ENCODE assay signal across 8 cellular contexts in genomic region chr1:185316163-185317033, GRCh38. TPM values are rescaled to one million over a fixed set of nuclear protein-coding genes. Genes with fewer than 3 reads are reported as not detected.
DNase-seq lines count a peak whose midpoint lies in the region; ATAC-seq and TF ChIP-seq lines count a peak whose summit lies in the region.

No MANE protein-coding gene starts in this region.

- WGBS in IMR-90 (ENCODE audit: extremely low coverage in 2 of 2, insufficient read length in 1 of 2), 2 experiments, result 0% methylated on average over 26 of the region's 88 CpGs; no CpG with 5 or more reads in 1 of the 2 experiments

- H3K27ac Mint-ChIP-seq in activated T-helper 1 cell treated with anti-CD3 and anti-CD28 coated beads, Interleukin-12 subunit alpha, Interleukin-12 subunit beta, Interleukin-2, Interleukin-4 antibody, amounts not matched to agents 30 ng/mL and 10 ng/mL and 1 ng/mL, durations not matched to agents 14 hours and 24 hours and 36 hours, result peak overlapping the region; percentile 97
- H3K27ac Mint-ChIP-seq in naive thymus-derived CD8-positive, alpha-beta T cell, result peak overlapping the region; percentile 97 to 100 (median 99)
- peak overlapping the region; percentile 92 for H3K27ac Mint-ChIP-seq in stimulated activated memory B cell treated with anti-CD40 and anti-IgM and Interleukin-4, amounts not matched to agents 10 μg/mL and 1 μg/mL and 100 μg/mL, for 72 hours

- dilution Hi-C loops in IMR-90 (cut with HindIII; ENCODE audit: low sequenced_read_pairs, unreplicated experiment), result no loop called here

- in situ Hi-C loops in IMR-90 (cut with MboI; ENCODE audit: low sequenced_read_pairs) (no loop called here), Panc1 (cut with HindIII; ENCODE audit: low pct_unique_long_range_greater_than_20kb, low sequenced_read_pairs) (no loop called here)

- H3K9me3 Mint-ChIP-seq in activated T-helper 1 cell treated with anti-CD3 and anti-CD28 coated beads, Interleukin-12 subunit alpha, Interleukin-12 subunit beta, Interleukin-2, Interleukin-4 antibody, amounts not matched to agents 30 ng/mL and 10 ng/mL and 1 ng/mL, durations not matched to agents 14 hours and 24 hours and 36 hours, result peaks cover 12% of the 10 kb centered on the region
- no peaks in the 10 kb centered on the region for H3K9me3 Mint-ChIP-seq in naive thymus-derived CD8-positive, alpha-beta T cell
- no peaks in the 10 kb centered on the region for H3K9me3 Mint-ChIP-seq in stimulated activated memory B cell treated with anti-CD40 and anti-IgM and Interleukin-4, amounts not matched to agents 10 μg/mL and 1 μg/mL and 100 μg/mL, for 72 hours

- peak overlapping the region; percentile 93 for H2AFZ ChIP-seq in IMR-90 (replicated peaks; ENCODE audit: low read length, poor library complexity)

- peak overlapping the region; percentile 96 for H3K4ac ChIP-seq in IMR-90 (ENCODE audit: low read depth, low read length)

- peaks cover 32% of the 10 kb centered on the region for H4K20me1 ChIP-seq in IMR-90 (ENCODE audit: insufficient read depth, low read length)

- H3K27ac ChIP-seq in IMR-90 (ENCODE audit: insufficient read depth, low read length) (peak overlapping the region; percentile 94), Panc1 (ENCODE audit: low read length) (peak overlapping the region; percentile 92)

- H4K8ac ChIP-seq in IMR-90 (ENCODE audit: low read depth in 2 of 2, low read length in 2 of 2), result peak overlapping the region; percentile 38 to 69; a peak in 3 of 4 replicates

- peak overlapping the region; percentile 67 for H4K91ac ChIP-seq in IMR-90 (ENCODE audit: insufficient read depth, low read depth, low read length)

- DNase-seq in DMS153 treated with DMSO at 0.1 percent for 48 hours (lab: John Stamatoyannopoulos, UW; ENCODE audit: unreplicated experiment), result peak; percentile 73
- DNase-seq in IMR-90, result peak; percentile 88
- DNase-seq in Panc1 (ENCODE audit: low read depth, low spot score), result peak; percentile 27
- peak; percentile 82 for DNase-seq in activated T-helper 1 cell treated with anti-CD3 and anti-CD28 coated beads, Interleukin-12 subunit alpha, Interleukin-12 subunit beta, Interleukin-2, Interleukin-4 antibody, amounts not matched to agents 30 ng/mL and 10 ng/mL and 1 ng/mL, durations not matched to agents 14 hours and 24 hours and 36 hours (ENCODE audit: low spot score)
- peak; percentile 94 for DNase-seq in fibroblast of gingiva (ENCODE audit: low read depth)
- peak; percentile 84 to 96 (median 88) for DNase-seq in naive thymus-derived CD8-positive, alpha-beta T cell

- no peaks in the 10 kb centered on the region for H3K27me3 Mint-ChIP-seq in activated T-helper 1 cell treated with anti-CD3 and anti-CD28 coated beads, Interleukin-12 subunit alpha, Interleukin-12 subunit beta, Interleukin-2, Interleukin-4 antibody, amounts not matched to agents 30 ng/mL and 10 ng/mL and 1 ng/mL, durations not matched to agents 14 hours and 24 hours and 36 hours (ENCODE audit: insufficient read depth)
- no peaks in the 10 kb centered on the region for H3K27me3 Mint-ChIP-seq in naive thymus-derived CD8-positive, alpha-beta T cell
- H3K27me3 Mint-ChIP-seq in stimulated activated memory B cell treated with anti-CD40 and anti-IgM and Interleukin-4, amounts not matched to agents 10 μg/mL and 1 μg/mL and 100 μg/mL, for 72 hours, result no peaks in the 10 kb centered on the region

- no peaks in the 10 kb centered on the region for H3K9me1 ChIP-seq in IMR-90 (ENCODE audit: insufficient read depth, low read length)

- H3K9me3 ChIP-seq in IMR-90 (ENCODE audit: control insufficient read depth, insufficient read depth, low read length), result no peaks in the 10 kb centered on the region
- no peaks in the 10 kb centered on the region for H3K9me3 ChIP-seq in Panc1 (ENCODE audit: control insufficient read depth, insufficient read depth, low read depth, low read length)

- no TSS peak for BruUV-seq in IMR-90 (replicated peaks; lab: Mats Ljungman, UMichigan)
- BruUV-seq in Panc1 (replicated peaks; lab: Mats Ljungman, UMichigan), result no TSS peak

- peak overlapping the region; percentile 74 for H3K18ac ChIP-seq in IMR-90 (ENCODE audit: low read depth, low read length)

- H3K36me3 Mint-ChIP-seq in activated T-helper 1 cell treated with anti-CD3 and anti-CD28 coated beads, Interleukin-12 subunit alpha, Interleukin-12 subunit beta, Interleukin-2, Interleukin-4 antibody, amounts not matched to agents 30 ng/mL and 10 ng/mL and 1 ng/mL, durations not matched to agents 14 hours and 24 hours and 36 hours (ENCODE audit: low read depth), result peaks cover 46% of the 10 kb centered on the region
- no peaks in the 10 kb centered on the region for H3K36me3 Mint-ChIP-seq in naive thymus-derived CD8-positive, alpha-beta T cell
- no peaks in the 10 kb centered on the region for H3K36me3 Mint-ChIP-seq in stimulated activated memory B cell treated with anti-CD40 and anti-IgM and Interleukin-4, amounts not matched to agents 10 μg/mL and 1 μg/mL and 100 μg/mL, for 72 hours

- H3K4me3 Mint-ChIP-seq in activated T-helper 1 cell treated with anti-CD3 and anti-CD28 coated beads, Interleukin-12 subunit alpha, Interleukin-12 subunit beta, Interleukin-2, Interleukin-4 antibody, amounts not matched to agents 30 ng/mL and 10 ng/mL and 1 ng/mL, durations not matched to agents 14 hours and 24 hours and 36 hours, result peak overlapping the region; percentile 94
- H3K4me3 Mint-ChIP-seq in naive thymus-derived CD8-positive, alpha-beta T cell, result peak overlapping the region; percentile 91 to 99 (median 96)
- peak overlapping the region; percentile 98 for H3K4me3 Mint-ChIP-seq in stimulated activated memory B cell treated with anti-CD40 and anti-IgM and Interleukin-4, amounts not matched to agents 10 μg/mL and 1 μg/mL and 100 μg/mL, for 72 hours

- H3K27me3 ChIP-seq in IMR-90 (ENCODE audit: control insufficient read depth, insufficient read depth, low read length) (no peaks in the 10 kb centered on the region), Panc1 (ENCODE audit: control insufficient read depth, insufficient read depth, low read length) (no peaks in the 10 kb centered on the region)

- peak overlapping the region; percentile 97 for H3K9ac ChIP-seq in IMR-90 (ENCODE audit: low read depth, low read length)

- peak overlapping the region; percentile 38; the same call in 1 of the 2 replicates for H2AK5ac ChIP-seq in IMR-90 (ENCODE audit: low read depth, low read length)

- peaks cover 7% of the 10 kb centered on the region for H3K4me1 ChIP-seq in IMR-90 (ENCODE audit: control insufficient read depth, insufficient read depth, low read length)
- H3K4me1 ChIP-seq in Panc1 (ENCODE audit: control insufficient read depth, insufficient read depth, low read length), result peaks cover 22% of the 10 kb centered on the region

- POLR2A ChIA-PET in IMR-90 (lab: Charles Lee; ENCODE audit: unreplicated experiment) (interaction anchor here (0.8 to 0.9 kb wide), 2 partner anchors 123 to 336 kb away, joined by 3 read pairs; no protein-coding TSS in a partner anchor), Panc1 (lab: Charles Lee) (interaction anchor here (0.6 to 1.0 kb wide), 5 partner anchors 21 to 509 kb away, joined by 3 to 12 read pairs (median 4); no protein-coding TSS in a partner anchor)
- POLR2A ChIA-PET in naive thymus-derived CD8-positive, alpha-beta T cell (lab: Charles Lee), result interaction anchor here (0.6 to 4.6 kb wide), 38 partner anchors 11 to 1059 kb away, joined by 3 to 58 read pairs (median 6); partner anchors contain the start of genes ODR4, RNF2, SWT1 and TPR

- H2BK5ac ChIP-seq in IMR-90 (ENCODE audit: low read depth, low read length, poor library complexity, severe bottlenecking), result peak overlapping the region; percentile 73

- H3K4me2 ChIP-seq in IMR-90 (ENCODE audit: low read depth, low read length), result peak overlapping the region; percentile 99

- H3K4me1 Mint-ChIP-seq in activated T-helper 1 cell treated with anti-CD3 and anti-CD28 coated beads, Interleukin-12 subunit alpha, Interleukin-12 subunit beta, Interleukin-2, Interleukin-4 antibody, amounts not matched to agents 30 ng/mL and 10 ng/mL and 1 ng/mL, durations not matched to agents 14 hours and 24 hours and 36 hours (ENCODE audit: low read depth), result peaks cover 58% of the 10 kb centered on the region
- peaks cover 25 to 63% (median 60%) of the 10 kb centered on the region in 4 donors for H3K4me1 Mint-ChIP-seq in naive thymus-derived CD8-positive, alpha-beta T cell
- H3K4me1 Mint-ChIP-seq in stimulated activated memory B cell treated with anti-CD40 and anti-IgM and Interleukin-4, amounts not matched to agents 10 μg/mL and 1 μg/mL and 100 μg/mL, for 72 hours, result peaks cover 54% of the 10 kb centered on the region

- H3K36me3 ChIP-seq in IMR-90 (ENCODE audit: control insufficient read depth, insufficient read depth, low read length), result no peaks in the 10 kb centered on the region
- H3K36me3 ChIP-seq in Panc1 (ENCODE audit: control insufficient read depth, insufficient read depth, low read length), result no peaks in the 10 kb centered on the region; the same call in 1 of the 2 replicates

- H3K4me3 ChIP-seq in IMR-90 (ENCODE audit: insufficient read depth, low read depth, low read length) (peak overlapping the region; percentile 89), Panc1 (ENCODE audit: low read depth in 2 of 2, low read length in 2 of 2) (peak overlapping the region; percentile 86 to 97)

- H2AK9ac ChIP-seq in IMR-90 (replicated peaks; ENCODE audit: low read depth, low read length, poor library complexity), result peak overlapping the region; percentile 65

- TF ChIP-seq CTCF in IMR-90 (conservative IDR thresholded peaks at IDR 0.05; ENCODE audit: low read depth, low read length) (no peak), Panc1 (IDR thresholded peaks at IDR 0.05) (no peak)

- ATAC-seq in GM21528 (IDR thresholded peaks at IDR 0.05; ENCODE audit: low FRiP score, unreplicated experiment), result peak; percentile 49
- peak; percentile 75 for ATAC-seq in IMR-90 (ENCODE audit: low read depth)
- ATAC-seq in Panc1, result peak; percentile 86
- ATAC-seq in naive thymus-derived CD8-positive, alpha-beta T cell, result peak; percentile 43 to 45
- ATAC-seq in stimulated activated memory B cell treated with anti-CD40 and anti-IgM and Interleukin-4, amounts not matched to agents 10 μg/mL and 1 μg/mL and 100 μg/mL, for 72 hours, result peak; percentile 68

- H3K14ac ChIP-seq in IMR-90 (replicated peaks; ENCODE audit: low read depth, low read length), result peak overlapping the region; percentile 88

- CTCF ChIA-PET in IMR-90 (lab: Yijun Ruan, JAX), result interaction anchor here (1.1 kb wide), 1 partner anchor 78 kb away, joined by 3 read pairs; no protein-coding TSS in a partner anchor
- CTCF ChIA-PET in Panc1 (lab: Charles Lee), result interaction anchor here (0.7 kb wide), 1 partner anchor 354 kb away, joined by 3 read pairs; no protein-coding TSS in a partner anchor

- H3K56ac ChIP-seq in IMR-90 (ENCODE audit: extremely low read depth, insufficient read depth, low read length), result peak overlapping the region; percentile 75

- TF ChIP-seq POLR2A in IMR-90 (IDR thresholded peaks at IDR 0.05; ENCODE audit: low read depth, low read length), result peak; percentile 89

- peak overlapping the region; percentile 53 for H4K5ac ChIP-seq in IMR-90 (ENCODE audit: low read depth, low read length)

- H2BK20ac ChIP-seq in IMR-90 (ENCODE audit: low read depth, low read length), result no peak overlapping the region

- peaks cover 5 to 31% of the 10 kb centered on the region in 2 experiments for H3K79me1 ChIP-seq in IMR-90 (ENCODE audit: low read depth in 1 of 2, low read length in 2 of 2)

- peak overlapping the region; percentile 98 for H3K23ac ChIP-seq in IMR-90 (ENCODE audit: low read depth, low read length)

- intact Hi-C loops in IMR-90 (cut with micrococcal nuclease), result loop anchor here (1.0 to 5.0 kb wide), 5 partner anchors 86 to 241 kb away; partner anchors contain the start of genes SWT1 and TRMT1L
- intact Hi-C loops in Panc1 (cut with micrococcal nuclease; ENCODE audit: unreplicated experiment), result loop anchor here (5.0 to 10.0 kb wide), 3 partner anchors 158 to 366 kb away; no protein-coding TSS in a partner anchor
- intact Hi-C loops in activated T-helper 1 cell treated with anti-CD3 and anti-CD28 coated beads, Interleukin-12 subunit alpha, Interleukin-12 subunit beta, Interleukin-2, Interleukin-4 antibody, amounts not matched to agents 30 ng/mL and 10 ng/mL and 1 ng/mL, durations not matched to agents 14 hours and 24 hours and 36 hours (cut with micrococcal nuclease), result loop anchor here (1.0 to 5.0 kb wide), 14 partner anchors 23 to 1059 kb away; partner anchors contain the start of genes EDEM3, NIBAN1, ODR4 and RNF2

- H2BK120ac ChIP-seq in IMR-90 (ENCODE audit: low read depth, low read length), result peak overlapping the region; percentile 63

- 0 out of 3 replicates have a peak overlapping the region, but pooled peaks have one; percentile 39 for H2BK15ac ChIP-seq in IMR-90 (ENCODE audit: low read depth, low read length)

- no peak for TF ChIP-seq RAD21 in IMR-90 (IDR thresholded peaks at IDR 0.05; ENCODE audit: low read length)

RNA-seq across cellular contexts. Expression of gene IVNS1ABP, which starts 0.6 kb away (rescaled TPM):
- total RNA-seq in IMR-90 (2012; rRNA removed) (26.7 and 41.9 TPM in 2 replicates), Panc1 (2021; ENCODE audit: unreplicated experiment) (70.2 TPM)
- 18.3 and 21.8 TPM in 2 replicates for polyA plus RNA-seq in IMR-90 (2012; rRNA removed)
- polyA plus RNA-seq in IMR-90 (2012; cell fraction: cytosol; rRNA removed), result 3.4 and 5.5 TPM in 2 replicates
- polyA plus RNA-seq in IMR-90 (2012; cell fraction: nucleus; rRNA removed; ENCODE audit: low replicate concordance), result 14.2 and 60.5 TPM in 2 replicates
- polyA plus RNA-seq in Panc1 (2012; ENCODE audit: insufficient read length), result 36.0 TPM
- total RNA-seq in activated T-helper 1 cell treated with anti-CD3 and anti-CD28 coated beads, Interleukin-12 subunit alpha, Interleukin-12 subunit beta, Interleukin-2, Interleukin-4 antibody, amounts not matched to agents 30 ng/mL and 10 ng/mL and 1 ng/mL, durations not matched to agents 14 hours and 24 hours and 36 hours, result 207 and 225 TPM in 2 replicates
- total RNA-seq in naive thymus-derived CD8-positive, alpha-beta T cell, result 100 to 1,000 TPM; 160 to 164 TPM
- 10 to 100 TPM; 44.8 to 55.1 (median 48.5) TPM for polyA plus RNA-seq in naive thymus-derived CD8-positive, alpha-beta T cell

Comparison
In these comparisons a context has a peak if more than half of its experiments do, and no peak if none do; other contexts are left out.
1. Peak in every context shown above with its lines: DNase-seq, ATAC-seq, H3K4me3 ChIP-seq and H3K27ac ChIP-seq.
2. DNase-seq: peak in every context shown above with its lines; median percentile 94 in fibroblast of gingiva; 88 in naive thymus-derived CD8-positive, alpha-beta T cell; 88 in IMR-90; 82 in activated T-helper 1 cell treated with anti-CD3 and anti-CD28 coated beads, Interleukin-12 subunit alpha, Interleukin-12 subunit beta, Interleukin-2, Interleukin-4 antibody, amounts not matched to agents 30 ng/mL and 10 ng/mL and 1 ng/mL, durations not matched to agents 14 hours and 24 hours and 36 hours; 73 in DMS153 treated with DMSO at 0.1 percent for 48 hours; 27 in Panc1.